ENCODE assay signal across 20 cellular contexts in the genomic region with DNA sequence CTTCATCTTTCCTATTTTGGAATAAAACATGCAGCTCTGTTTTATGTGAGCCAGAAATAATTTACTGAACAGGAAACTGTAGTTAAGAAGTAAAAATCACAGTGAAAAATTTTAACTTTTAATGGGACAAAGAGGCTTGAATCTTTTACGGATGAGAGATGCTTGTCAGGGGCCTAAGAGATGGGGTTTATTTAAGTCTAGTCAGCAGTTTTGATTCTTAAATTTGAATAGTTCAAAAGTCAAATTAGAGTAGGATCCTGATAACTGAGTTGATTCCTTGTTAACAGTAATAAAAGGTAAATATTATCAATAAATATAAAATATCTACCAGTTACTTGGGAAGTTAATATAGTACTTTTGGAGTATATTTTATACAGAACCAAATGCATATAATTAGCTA. TPM values are rescaled to one million over a fixed set of nuclear protein-coding genes. Genes with fewer than 3 reads are reported as not detected.
"Had no signal": no experiment of that assay in that cellular context is flagged by ENCODE, and none has a peak within 500 bp of the region (broad histone marks: within the 10 kb centered on the region; RNA-seq: fewer than 3 reads in every experiment).

No MANE protein-coding gene starts in this region.

- H3K36me3 ChIP-seq: esophagus squamous epithelium, neural progenitor cell, ovary, thoracic aorta, transverse colon had no signal

- H3K4me3 ChIP-seq: esophagus squamous epithelium, neural progenitor cell, ovary, thoracic aorta, transverse colon had no signal

- H3K4me2 ChIP-seq: neural progenitor cell had no signal

- ATAC-seq: left colon; natural killer cell; sciatic nerve; stimulated activated naive B cell treated with anti-CD40 and anti-IgM and Interleukin-4, amounts not matched to agents 10 μg/mL and 1 μg/mL and 100 μg/mL, for 72 hours; stimulated activated naive CD8-positive, alpha-beta T cell treated with anti-CD3 and anti-CD28 coated beads, Interleukin-15, amount 100 ng/mL, for 72 hours had no signal

- DNase-seq: cerebellar nuclear complex; esophagus squamous epithelium; foreskin fibroblast; hippocampal formation; left colon; natural killer cell; nucleus accumbens; ovary; stimulated activated CD4-positive, alpha-beta T cell treated with anti-CD3 and anti-CD28 coated beads, Interleukin-2, amount 100 ng/mL, for 24 hours; stimulated activated CD4-positive, alpha-beta T cell treated with anti-CD3 and anti-CD28 coated beads, Interleukin-4, amount 100 ng/mL, for 4 hours; stimulated activated naive B cell treated with anti-CD40 and anti-IgM and Interleukin-4, amounts not matched to agents 10 μg/mL and 1 μg/mL and 100 μg/mL, for 72 hours; stimulated activated naive CD8-positive, alpha-beta T cell treated with anti-CD3 and anti-CD28 coated beads, Interleukin-15, amount 100 ng/mL, for 72 hours; substantia nigra; transverse colon had no signal

- H3K27ac ChIP-seq: esophagus squamous epithelium, neural progenitor cell, ovary, thoracic aorta, transverse colon had no signal

- FAIRE-seq: colon had no signal

- H3K9ac ChIP-seq: neural progenitor cell had no signal

- H3K27me3 ChIP-seq: esophagus squamous epithelium, neural progenitor cell, ovary, transverse colon had no signal

- H2AFZ ChIP-seq: neural progenitor cell had no signal

- H3K9me3 ChIP-seq: esophagus squamous epithelium, ovary, thoracic aorta, transverse colon had no signal

RNA-seq across cellular contexts. Expression of gene CD36, which starts 24.9 kb away (rescaled TPM):
- total RNA-seq: epithelial cell of proximal tubule, kidney epithelial cell had no signal
